ENCODE assay signal across 14 cellular contexts in the genomic region with DNA sequence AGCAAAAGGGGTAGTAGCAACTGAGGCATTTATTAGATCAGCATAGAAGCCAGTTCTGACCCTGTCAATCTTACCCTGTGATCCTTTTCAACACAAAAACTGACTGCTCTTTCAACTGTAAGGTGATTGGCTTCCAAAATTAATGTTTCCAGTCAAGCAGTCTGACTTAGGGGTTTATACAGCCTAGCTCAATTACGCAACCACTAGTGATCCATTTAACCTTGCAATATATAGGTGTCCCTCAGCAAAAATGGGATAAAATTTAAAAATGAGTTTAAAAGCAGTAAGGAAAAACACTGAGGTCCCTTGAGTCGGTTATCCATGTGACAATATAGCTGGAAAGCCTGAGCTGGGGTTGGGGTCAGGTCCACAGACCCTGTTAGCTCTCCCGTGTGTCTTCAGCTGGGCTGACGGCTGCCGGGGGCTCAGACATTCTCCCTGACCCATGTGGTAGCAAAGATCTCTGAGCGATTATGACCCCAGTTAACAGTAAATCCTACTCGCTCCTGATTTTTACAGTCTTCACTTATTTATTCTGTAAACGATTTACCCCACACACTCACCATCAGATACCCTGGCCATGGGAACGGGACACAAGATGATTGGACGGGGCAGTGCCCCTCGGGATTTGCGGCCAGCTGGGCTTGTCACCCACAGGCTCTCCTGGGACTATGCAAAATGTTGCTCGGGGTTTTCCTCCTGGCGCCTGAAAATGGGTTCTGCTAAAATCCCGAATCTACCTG. TPM values are rescaled to one million over a fixed set of nuclear protein-coding genes. Genes with fewer than 3 reads are reported as not detected.
DNase-seq lines count a peak whose midpoint lies in the region; ATAC-seq and TF ChIP-seq lines count a peak whose summit lies in the region.
"Had no signal": no experiment of that assay in that cellular context is flagged by ENCODE, and none has a peak within 500 bp of the region (broad histone marks: within the 10 kb centered on the region; RNA-seq: fewer than 3 reads in every experiment).

No MANE protein-coding gene starts in this region.

- WGBS in aorta, 2 donors: 71 to 72% methylated on average over 15 of the region's 15 CpGs

- TF ChIP-seq CTCF in NB4 (IDR thresholded peaks at IDR 0.05; ENCODE audit: low read depth, low read length): no peak

- no peaks in the 10 kb centered on the region for H3K9me3 ChIP-seq in aorta (ENCODE audit: control insufficient read depth, low read length)

- no peak for TF ChIP-seq POLR2A in NB4 (IDR thresholded peaks at IDR 0.05; ENCODE audit: extremely low read depth, insufficient read length)

- H3K27me3 Mint-ChIP-seq in stimulated activated memory B cell treated with anti-CD40 and anti-IgM and Interleukin-4, amounts not matched to agents 10 μg/mL and 1 μg/mL and 100 μg/mL, for 72 hours: peaks cover 62% of the 10 kb centered on the region
- H3K27me3 Mint-ChIP-seq: activated CD4-positive, alpha-beta T cell treated with anti-CD3 and anti-CD28 coated beads, Interleukin-2, amount 10 ng/mL, durations not matched to agents 7 days and 5 days had no signal

- H3K36me3 ChIP-seq in aorta (ENCODE audit: control insufficient read depth in 1 of 2, insufficient read depth in 2 of 2, low read length in 1 of 2): no peaks in the 10 kb centered on the region
- H3K36me3 ChIP-seq: brain microvascular endothelial cell had no signal

- peak; percentile 91 for ATAC-seq in GM19025 (IDR thresholded peaks at IDR 0.05; ENCODE audit: low read depth, unreplicated experiment)
- ATAC-seq in HG02642 (IDR thresholded peaks at IDR 0.05; ENCODE audit: poor library complexity, unreplicated experiment): peak; percentile 84
- ATAC-seq in stimulated activated memory B cell treated with anti-CD40 and anti-IgM and Interleukin-4, amounts not matched to agents 10 μg/mL and 1 μg/mL and 100 μg/mL, for 72 hours: peak; percentile 71
- ATAC-seq in aorta (ENCODE audit: low FRiP score): no peak
- ATAC-seq: effector memory CD8-positive, alpha-beta T cell; naive thymus-derived CD4-positive, alpha-beta T cell; right cardiac atrium had no signal

- peaks cover 8% of the 10 kb centered on the region for H3K4me1 Mint-ChIP-seq in stimulated activated memory B cell treated with anti-CD40 and anti-IgM and Interleukin-4, amounts not matched to agents 10 μg/mL and 1 μg/mL and 100 μg/mL, for 72 hours
- H3K4me1 Mint-ChIP-seq: activated CD4-positive, alpha-beta T cell treated with anti-CD3 and anti-CD28 coated beads, Interleukin-2, amount 10 ng/mL, durations not matched to agents 7 days and 5 days had no signal

- H3K27ac Mint-ChIP-seq in stimulated activated memory B cell treated with anti-CD40 and anti-IgM and Interleukin-4, amounts not matched to agents 10 μg/mL and 1 μg/mL and 100 μg/mL, for 72 hours: no peak overlapping the region
- H3K27ac Mint-ChIP-seq: activated CD4-positive, alpha-beta T cell treated with anti-CD3 and anti-CD28 coated beads, Interleukin-2, amount 10 ng/mL, durations not matched to agents 7 days and 5 days; CD14-positive monocyte; effector memory CD8-positive, alpha-beta T cell; naive thymus-derived CD4-positive, alpha-beta T cell; T-helper 1 cell treated with Interleukin-12 subunit alpha and Interleukin-12 subunit beta and Interleukin-4 antibody, amounts not matched to agents 30 μg/mL and 1 μg/mL, for 36 hours had no signal

- H3K27me3 ChIP-seq in aorta (ENCODE audit: control insufficient read depth in 1 of 2, insufficient read depth in 2 of 2, low read length in 1 of 2): no peaks in the 10 kb centered on the region
- H3K27me3 ChIP-seq: brain microvascular endothelial cell had no signal

- no peaks in the 10 kb centered on the region for H3K4me1 ChIP-seq in aorta (ENCODE audit: control insufficient read depth in 1 of 2, insufficient read depth in 2 of 2, low read length in 2 of 2)

- no peak overlapping the region for H3K4me3 Mint-ChIP-seq in stimulated activated memory B cell treated with anti-CD40 and anti-IgM and Interleukin-4, amounts not matched to agents 10 μg/mL and 1 μg/mL and 100 μg/mL, for 72 hours
- H3K4me3 Mint-ChIP-seq: activated CD4-positive, alpha-beta T cell treated with anti-CD3 and anti-CD28 coated beads, Interleukin-2, amount 10 ng/mL, durations not matched to agents 7 days and 5 days; CD14-positive monocyte; effector memory CD8-positive, alpha-beta T cell; naive thymus-derived CD4-positive, alpha-beta T cell; T-helper 1 cell treated with Interleukin-12 subunit alpha and Interleukin-12 subunit beta and Interleukin-4 antibody, amounts not matched to agents 30 μg/mL and 1 μg/mL, for 36 hours had no signal

- intact Hi-C loops in aorta (cut with DNase I): no loop called here

- no peaks in the 10 kb centered on the region for H3K36me3 Mint-ChIP-seq in stimulated activated memory B cell treated with anti-CD40 and anti-IgM and Interleukin-4, amounts not matched to agents 10 μg/mL and 1 μg/mL and 100 μg/mL, for 72 hours
- H3K36me3 Mint-ChIP-seq: naive thymus-derived CD4-positive, alpha-beta T cell had no signal

- H3K4me3 ChIP-seq in NB4 (ENCODE audit: low read depth, low read length) (no peak overlapping the region), aorta (ENCODE audit: low read length in 2 of 2) (no peak overlapping the region)

- no peaks in the 10 kb centered on the region for H3K9me3 Mint-ChIP-seq in stimulated activated memory B cell treated with anti-CD40 and anti-IgM and Interleukin-4, amounts not matched to agents 10 μg/mL and 1 μg/mL and 100 μg/mL, for 72 hours
- H3K9me3 Mint-ChIP-seq: activated CD4-positive, alpha-beta T cell treated with anti-CD3 and anti-CD28 coated beads, Interleukin-2, amount 10 ng/mL, durations not matched to agents 7 days and 5 days; effector memory CD8-positive, alpha-beta T cell; naive thymus-derived CD4-positive, alpha-beta T cell; T-helper 1 cell treated with Interleukin-12 subunit alpha and Interleukin-12 subunit beta and Interleukin-4 antibody, amounts not matched to agents 30 μg/mL and 1 μg/mL, for 36 hours had no signal

- DNase-seq in NB4 (ENCODE audit: low read depth): peak; percentile 82
- DNase-seq in NCI-H2107 treated with DMSO at 0.1 percent for 48 hours (lab: John Stamatoyannopoulos, UW; ENCODE audit: unreplicated experiment): no peak
- no peak for DNase-seq in aorta
- DNase-seq in NCI-H524 (lab: John Stamatoyannopoulos, UW): no peak
- DNase-seq: activated CD4-positive, alpha-beta T cell treated with anti-CD3 and anti-CD28 coated beads, Interleukin-2, amount 10 ng/mL, durations not matched to agents 7 days and 5 days; brain microvascular endothelial cell; effector memory CD8-positive, alpha-beta T cell; naive thymus-derived CD4-positive, alpha-beta T cell; right cardiac atrium had no signal

- H3K27ac ChIP-seq in aorta (ENCODE audit: low read depth in 1 of 2, low read length in 2 of 2): no peak overlapping the region
- H3K27ac ChIP-seq: brain microvascular endothelial cell had no signal

RNA-seq across cellular contexts. Expression of gene ADGRD1, which starts 16.6 kb away (rescaled TPM):
- total RNA-seq in aorta: 10 to 100 TPM; 59.2 to 97.6 TPM
- polyA plus RNA-seq in aorta: 1 to 10 TPM; 2.1 to 2.9 TPM
- polyA plus RNA-seq: naive thymus-derived CD4-positive, alpha-beta T cell had no signal
